ENCODE assay signal across 1 cellular context in genomic region chr2:71548589-71549485, GRCh38.
TF ChIP-seq lines count a peak whose summit lies in the region.

No MANE protein-coding gene starts in this region.

TF ChIP-seq in HepG2, 621 proteins besides CTCF, POLR2A, EP300 and RAD21 (continued from another document):
- TF ChIP-seq, protein P1, sequence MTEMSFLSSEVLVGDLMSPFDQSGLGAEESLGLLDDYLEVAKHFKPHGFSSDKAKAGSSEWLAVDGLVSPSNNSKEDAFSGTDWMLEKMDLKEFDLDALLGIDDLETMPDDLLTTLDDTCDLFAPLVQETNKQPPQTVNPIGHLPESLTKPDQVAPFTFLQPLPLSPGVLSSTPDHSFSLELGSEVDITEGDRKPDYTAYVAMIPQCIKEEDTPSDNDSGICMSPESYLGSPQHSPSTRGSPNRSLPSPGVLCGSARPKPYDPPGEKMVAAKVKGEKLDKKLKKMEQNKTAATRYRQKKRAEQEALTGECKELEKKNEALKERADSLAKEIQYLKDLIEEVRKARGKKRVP (CRISPR knock-in tag; IDR thresholded peaks at IDR 0.05), result no peak
- TF ChIP-seq XRCC5 (optimal IDR thresholded peaks at IDR 0.05; ENCODE audit: low read length) (peak; percentile 95), KDM3A (CRISPR knock-in tag; IDR thresholded peaks at IDR 0.05; ENCODE audit: low read depth) (0 out of 2 replicates have a peak, but pooled peaks have one; percentile 66), ZSCAN20 (CRISPR knock-in tag; IDR thresholded peaks at IDR 0.05; ENCODE audit: borderline replicate concordance) (no peak), HOXA3 (CRISPR knock-in tag; IDR thresholded peaks at IDR 0.05) (peak; percentile 52; the same call in 1 of the 2 replicates), IKZF5 (CRISPR knock-in tag; IDR thresholded peaks at IDR 0.05) (0 out of 2 replicates have a peak, but pooled peaks have one; percentile 30), NFYB (CRISPR knock-in tag; IDR thresholded peaks at IDR 0.05) (no peak)
- TF ChIP-seq, protein P2, sequence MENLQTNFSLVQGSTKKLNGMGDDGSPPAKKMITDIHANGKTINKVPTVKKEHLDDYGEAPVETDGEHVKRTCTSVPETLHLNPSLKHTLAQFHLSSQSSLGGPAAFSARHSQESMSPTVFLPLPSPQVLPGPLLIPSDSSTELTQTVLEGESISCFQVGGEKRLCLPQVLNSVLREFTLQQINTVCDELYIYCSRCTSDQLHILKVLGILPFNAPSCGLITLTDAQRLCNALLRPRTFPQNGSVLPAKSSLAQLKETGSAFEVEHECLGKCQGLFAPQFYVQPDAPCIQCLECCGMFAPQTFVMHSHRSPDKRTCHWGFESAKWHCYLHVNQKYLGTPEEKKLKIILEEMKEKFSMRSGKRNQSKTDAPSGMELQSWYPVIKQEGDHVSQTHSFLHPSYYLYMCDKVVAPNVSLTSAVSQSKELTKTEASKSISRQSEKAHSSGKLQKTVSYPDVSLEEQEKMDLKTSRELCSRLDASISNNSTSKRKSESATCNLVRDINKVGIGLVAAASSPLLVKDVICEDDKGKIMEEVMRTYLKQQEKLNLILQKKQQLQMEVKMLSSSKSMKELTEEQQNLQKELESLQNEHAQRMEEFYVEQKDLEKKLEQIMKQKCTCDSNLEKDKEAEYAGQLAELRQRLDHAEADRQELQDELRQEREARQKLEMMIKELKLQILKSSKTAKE (CRISPR knock-in tag; IDR thresholded peaks at IDR 0.05; ENCODE audit: borderline replicate concordance), result no peak
